1 cellular context compared by ENCODE assay signal in the genomic region with DNA sequence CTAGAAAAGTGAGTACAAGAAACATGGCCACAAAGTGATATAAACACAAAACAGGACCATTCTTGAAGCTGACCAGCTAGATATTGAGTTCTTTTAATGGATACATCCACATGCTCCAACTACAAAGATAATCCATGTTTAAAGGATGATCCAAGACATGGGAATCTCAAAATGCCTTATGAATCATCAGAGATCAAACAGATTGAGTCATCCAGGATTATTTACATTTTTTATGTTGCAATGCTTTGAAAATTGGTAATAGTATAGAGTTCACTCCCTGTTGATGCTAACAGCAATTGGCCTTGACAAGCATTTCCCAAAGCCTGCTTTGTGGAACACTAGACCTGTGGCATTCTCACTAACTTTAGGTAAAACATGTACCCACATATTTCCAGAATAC.
A peak's percentile ranks its signal among the peaks of the same experiment; 100 is the strongest.
TF ChIP-seq lines count a peak whose summit lies in the region.

No MANE protein-coding gene starts in this region.

TF ChIP-seq in HepG2, 621 proteins besides CTCF, POLR2A, EP300 and RAD21 (continued from another document and continues in another):
- TF ChIP-seq, protein P1, sequence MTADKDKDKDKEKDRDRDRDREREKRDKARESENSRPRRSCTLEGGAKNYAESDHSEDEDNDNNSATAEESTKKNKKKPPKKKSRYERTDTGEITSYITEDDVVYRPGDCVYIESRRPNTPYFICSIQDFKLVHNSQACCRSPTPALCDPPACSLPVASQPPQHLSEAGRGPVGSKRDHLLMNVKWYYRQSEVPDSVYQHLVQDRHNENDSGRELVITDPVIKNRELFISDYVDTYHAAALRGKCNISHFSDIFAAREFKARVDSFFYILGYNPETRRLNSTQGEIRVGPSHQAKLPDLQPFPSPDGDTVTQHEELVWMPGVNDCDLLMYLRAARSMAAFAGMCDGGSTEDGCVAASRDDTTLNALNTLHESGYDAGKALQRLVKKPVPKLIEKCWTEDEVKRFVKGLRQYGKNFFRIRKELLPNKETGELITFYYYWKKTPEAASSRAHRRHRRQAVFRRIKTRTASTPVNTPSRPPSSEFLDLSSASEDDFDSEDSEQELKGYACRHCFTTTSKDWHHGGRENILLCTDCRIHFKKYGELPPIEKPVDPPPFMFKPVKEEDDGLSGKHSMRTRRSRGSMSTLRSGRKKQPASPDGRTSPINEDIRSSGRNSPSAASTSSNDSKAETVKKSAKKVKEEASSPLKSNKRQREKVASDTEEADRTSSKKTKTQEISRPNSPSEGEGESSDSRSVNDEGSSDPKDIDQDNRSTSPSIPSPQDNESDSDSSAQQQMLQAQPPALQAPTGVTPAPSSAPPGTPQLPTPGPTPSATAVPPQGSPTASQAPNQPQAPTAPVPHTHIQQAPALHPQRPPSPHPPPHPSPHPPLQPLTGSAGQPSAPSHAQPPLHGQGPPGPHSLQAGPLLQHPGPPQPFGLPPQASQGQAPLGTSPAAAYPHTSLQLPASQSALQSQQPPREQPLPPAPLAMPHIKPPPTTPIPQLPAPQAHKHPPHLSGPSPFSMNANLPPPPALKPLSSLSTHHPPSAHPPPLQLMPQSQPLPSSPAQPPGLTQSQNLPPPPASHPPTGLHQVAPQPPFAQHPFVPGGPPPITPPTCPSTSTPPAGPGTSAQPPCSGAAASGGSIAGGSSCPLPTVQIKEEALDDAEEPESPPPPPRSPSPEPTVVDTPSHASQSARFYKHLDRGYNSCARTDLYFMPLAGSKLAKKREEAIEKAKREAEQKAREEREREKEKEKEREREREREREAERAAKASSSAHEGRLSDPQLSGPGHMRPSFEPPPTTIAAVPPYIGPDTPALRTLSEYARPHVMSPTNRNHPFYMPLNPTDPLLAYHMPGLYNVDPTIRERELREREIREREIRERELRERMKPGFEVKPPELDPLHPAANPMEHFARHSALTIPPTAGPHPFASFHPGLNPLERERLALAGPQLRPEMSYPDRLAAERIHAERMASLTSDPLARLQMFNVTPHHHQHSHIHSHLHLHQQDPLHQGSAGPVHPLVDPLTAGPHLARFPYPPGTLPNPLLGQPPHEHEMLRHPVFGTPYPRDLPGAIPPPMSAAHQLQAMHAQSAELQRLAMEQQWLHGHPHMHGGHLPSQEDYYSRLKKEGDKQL (CRISPR knock-in tag; IDR thresholded peaks at IDR 0.05; ENCODE audit: low read depth), result 0 out of 2 replicates have a peak, but pooled peaks have one; percentile 29
- TF ChIP-seq FOSL2 (CRISPR knock-in tag; IDR thresholded peaks at IDR 0.05) (peak; percentile 92), JUND (CRISPR knock-in tag; IDR thresholded peaks at IDR 0.05) (peak; percentile 54; the same call in 1 of the 2 replicates), PAWR (CRISPR knock-in tag; IDR thresholded peaks at IDR 0.05; ENCODE audit: borderline replicate concordance) (no peak), ZNF205 (CRISPR knock-in tag; IDR thresholded peaks at IDR 0.05) (no peak), SOX6 (IDR thresholded peaks at IDR 0.05) (no peak), SOX6 (CRISPR knock-in tag; IDR thresholded peaks at IDR 0.05) (peak; percentile 11; the same call in 1 of the 2 replicates), SMYD3 (CRISPR knock-in tag; IDR thresholded peaks at IDR 0.05) (no peak), MED1 (CRISPR knock-in tag; IDR thresholded peaks at IDR 0.05) (peak; percentile 56), ISX (CRISPR knock-in tag; conservative IDR thresholded peaks at IDR 0.05) (no peak), GATAD2A (CRISPR knock-in tag; IDR thresholded peaks at IDR 0.05) (peak; percentile 71), JUNB (CRISPR knock-in tag; IDR thresholded peaks at IDR 0.05; ENCODE audit: borderline replicate concordance) (peak; percentile 69; the same call in 1 of the 2 replicates), ZNF329 (CRISPR knock-in tag; IDR thresholded peaks at IDR 0.05; ENCODE audit: low read depth) (no peak), ZNF124 (CRISPR knock-in tag; IDR thresholded peaks at IDR 0.05) (no peak), FOXP1 (IDR thresholded peaks at IDR 0.05) (no peak), FOXP1 (CRISPR knock-in tag; IDR thresholded peaks at IDR 0.05) (0 out of 2 replicates have a peak, but pooled peaks have one; percentile 5), REXO4 (CRISPR knock-in tag; IDR thresholded peaks at IDR 0.05; ENCODE audit: borderline replicate concordance) (no peak), KDM6A (CRISPR knock-in tag; IDR thresholded peaks at IDR 0.05; ENCODE audit: low read depth) (no peak), FOXA3 (CRISPR knock-in tag; IDR thresholded peaks at IDR 0.05) (peak; percentile 87), IKZF4 (CRISPR knock-in tag; IDR thresholded peaks at IDR 0.05; ENCODE audit: borderline replicate concordance, low read depth, not compliant biosample characterization) (no peak), ZNF33B (CRISPR knock-in tag; IDR thresholded peaks at IDR 0.05) (no peak), ZNF331 (CRISPR knock-in tag; IDR thresholded peaks at IDR 0.05) (no peak), ZNF660 (CRISPR knock-in tag; IDR thresholded peaks at IDR 0.05; ENCODE audit: borderline replicate concordance, low read depth) (no peak), ZNF790 (CRISPR knock-in tag; IDR thresholded peaks at IDR 0.05; ENCODE audit: borderline replicate concordance) (no peak), CEBPG (CRISPR knock-in tag; IDR thresholded peaks at IDR 0.05) (peak; percentile 70), RXRB (CRISPR knock-in tag; IDR thresholded peaks at IDR 0.05; ENCODE audit: borderline replicate concordance) (peak; percentile 46; the same call in 1 of the 2 replicates), HNF4G (IDR thresholded peaks at IDR 0.05; ENCODE audit: borderline replicate concordance, low read depth, low read length) (no peak), HNF4G (CRISPR knock-in tag; IDR thresholded peaks at IDR 0.05; ENCODE audit: borderline replicate concordance, low read depth) (no peak), ZNF430 (CRISPR knock-in tag; IDR thresholded peaks at IDR 0.05) (no peak)
- TF ChIP-seq, protein P2, sequence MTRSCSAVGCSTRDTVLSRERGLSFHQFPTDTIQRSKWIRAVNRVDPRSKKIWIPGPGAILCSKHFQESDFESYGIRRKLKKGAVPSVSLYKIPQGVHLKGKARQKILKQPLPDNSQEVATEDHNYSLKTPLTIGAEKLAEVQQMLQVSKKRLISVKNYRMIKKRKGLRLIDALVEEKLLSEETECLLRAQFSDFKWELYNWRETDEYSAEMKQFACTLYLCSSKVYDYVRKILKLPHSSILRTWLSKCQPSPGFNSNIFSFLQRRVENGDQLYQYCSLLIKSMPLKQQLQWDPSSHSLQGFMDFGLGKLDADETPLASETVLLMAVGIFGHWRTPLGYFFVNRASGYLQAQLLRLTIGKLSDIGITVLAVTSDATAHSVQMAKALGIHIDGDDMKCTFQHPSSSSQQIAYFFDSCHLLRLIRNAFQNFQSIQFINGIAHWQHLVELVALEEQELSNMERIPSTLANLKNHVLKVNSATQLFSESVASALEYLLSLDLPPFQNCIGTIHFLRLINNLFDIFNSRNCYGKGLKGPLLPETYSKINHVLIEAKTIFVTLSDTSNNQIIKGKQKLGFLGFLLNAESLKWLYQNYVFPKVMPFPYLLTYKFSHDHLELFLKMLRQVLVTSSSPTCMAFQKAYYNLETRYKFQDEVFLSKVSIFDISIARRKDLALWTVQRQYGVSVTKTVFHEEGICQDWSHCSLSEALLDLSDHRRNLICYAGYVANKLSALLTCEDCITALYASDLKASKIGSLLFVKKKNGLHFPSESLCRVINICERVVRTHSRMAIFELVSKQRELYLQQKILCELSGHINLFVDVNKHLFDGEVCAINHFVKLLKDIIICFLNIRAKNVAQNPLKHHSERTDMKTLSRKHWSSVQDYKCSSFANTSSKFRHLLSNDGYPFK (CRISPR knock-in tag; IDR thresholded peaks at IDR 0.05; ENCODE audit: borderline replicate concordance), result no peak
- TF ChIP-seq, protein P3, sequence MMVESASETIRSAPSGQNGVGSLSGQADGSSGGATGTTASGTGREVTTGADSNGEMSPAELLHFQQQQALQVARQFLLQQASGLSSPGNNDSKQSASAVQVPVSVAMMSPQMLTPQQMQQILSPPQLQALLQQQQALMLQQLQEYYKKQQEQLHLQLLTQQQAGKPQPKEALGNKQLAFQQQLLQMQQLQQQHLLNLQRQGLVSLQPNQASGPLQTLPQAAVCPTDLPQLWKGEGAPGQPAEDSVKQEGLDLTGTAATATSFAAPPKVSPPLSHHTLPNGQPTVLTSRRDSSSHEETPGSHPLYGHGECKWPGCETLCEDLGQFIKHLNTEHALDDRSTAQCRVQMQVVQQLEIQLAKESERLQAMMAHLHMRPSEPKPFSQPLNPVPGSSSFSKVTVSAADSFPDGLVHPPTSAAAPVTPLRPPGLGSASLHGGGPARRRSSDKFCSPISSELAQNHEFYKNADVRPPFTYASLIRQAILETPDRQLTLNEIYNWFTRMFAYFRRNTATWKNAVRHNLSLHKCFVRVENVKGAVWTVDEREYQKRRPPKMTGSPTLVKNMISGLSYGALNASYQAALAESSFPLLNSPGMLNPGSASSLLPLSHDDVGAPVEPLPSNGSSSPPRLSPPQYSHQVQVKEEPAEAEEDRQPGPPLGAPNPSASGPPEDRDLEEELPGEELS (CRISPR knock-in tag; IDR thresholded peaks at IDR 0.05), result 0 out of 2 replicates have a peak, but pooled peaks have one; percentile 12
- TF ChIP-seq, protein P4, sequence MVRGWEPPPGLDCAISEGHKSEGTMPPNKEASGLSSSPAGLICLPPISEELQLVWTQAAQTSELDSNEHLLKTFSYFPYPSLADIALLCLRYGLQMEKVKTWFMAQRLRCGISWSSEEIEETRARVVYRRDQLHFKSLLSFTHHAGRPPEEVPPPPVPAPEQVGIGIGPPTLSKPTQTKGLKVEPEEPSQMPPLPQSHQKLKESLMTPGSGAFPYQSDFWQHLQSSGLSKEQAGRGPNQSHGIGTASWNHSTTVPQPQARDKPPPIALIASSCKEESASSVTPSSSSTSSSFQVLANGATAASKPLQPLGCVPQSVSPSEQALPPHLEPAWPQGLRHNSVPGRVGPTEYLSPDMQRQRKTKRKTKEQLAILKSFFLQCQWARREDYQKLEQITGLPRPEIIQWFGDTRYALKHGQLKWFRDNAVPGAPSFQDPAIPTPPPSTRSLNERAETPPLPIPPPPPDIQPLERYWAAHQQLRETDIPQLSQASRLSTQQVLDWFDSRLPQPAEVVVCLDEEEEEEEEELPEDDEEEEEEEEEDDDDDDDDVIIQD (CRISPR knock-in tag; IDR thresholded peaks at IDR 0.05; ENCODE audit: low read depth), result no peak
- TF ChIP-seq, protein P5, sequence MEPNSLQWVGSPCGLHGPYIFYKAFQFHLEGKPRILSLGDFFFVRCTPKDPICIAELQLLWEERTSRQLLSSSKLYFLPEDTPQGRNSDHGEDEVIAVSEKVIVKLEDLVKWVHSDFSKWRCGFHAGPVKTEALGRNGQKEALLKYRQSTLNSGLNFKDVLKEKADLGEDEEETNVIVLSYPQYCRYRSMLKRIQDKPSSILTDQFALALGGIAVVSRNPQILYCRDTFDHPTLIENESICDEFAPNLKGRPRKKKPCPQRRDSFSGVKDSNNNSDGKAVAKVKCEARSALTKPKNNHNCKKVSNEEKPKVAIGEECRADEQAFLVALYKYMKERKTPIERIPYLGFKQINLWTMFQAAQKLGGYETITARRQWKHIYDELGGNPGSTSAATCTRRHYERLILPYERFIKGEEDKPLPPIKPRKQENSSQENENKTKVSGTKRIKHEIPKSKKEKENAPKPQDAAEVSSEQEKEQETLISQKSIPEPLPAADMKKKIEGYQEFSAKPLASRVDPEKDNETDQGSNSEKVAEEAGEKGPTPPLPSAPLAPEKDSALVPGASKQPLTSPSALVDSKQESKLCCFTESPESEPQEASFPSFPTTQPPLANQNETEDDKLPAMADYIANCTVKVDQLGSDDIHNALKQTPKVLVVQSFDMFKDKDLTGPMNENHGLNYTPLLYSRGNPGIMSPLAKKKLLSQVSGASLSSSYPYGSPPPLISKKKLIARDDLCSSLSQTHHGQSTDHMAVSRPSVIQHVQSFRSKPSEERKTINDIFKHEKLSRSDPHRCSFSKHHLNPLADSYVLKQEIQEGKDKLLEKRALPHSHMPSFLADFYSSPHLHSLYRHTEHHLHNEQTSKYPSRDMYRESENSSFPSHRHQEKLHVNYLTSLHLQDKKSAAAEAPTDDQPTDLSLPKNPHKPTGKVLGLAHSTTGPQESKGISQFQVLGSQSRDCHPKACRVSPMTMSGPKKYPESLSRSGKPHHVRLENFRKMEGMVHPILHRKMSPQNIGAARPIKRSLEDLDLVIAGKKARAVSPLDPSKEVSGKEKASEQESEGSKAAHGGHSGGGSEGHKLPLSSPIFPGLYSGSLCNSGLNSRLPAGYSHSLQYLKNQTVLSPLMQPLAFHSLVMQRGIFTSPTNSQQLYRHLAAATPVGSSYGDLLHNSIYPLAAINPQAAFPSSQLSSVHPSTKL (CRISPR knock-in tag; IDR thresholded peaks at IDR 0.05), result peak; percentile 82
- TF ChIP-seq, protein P6, sequence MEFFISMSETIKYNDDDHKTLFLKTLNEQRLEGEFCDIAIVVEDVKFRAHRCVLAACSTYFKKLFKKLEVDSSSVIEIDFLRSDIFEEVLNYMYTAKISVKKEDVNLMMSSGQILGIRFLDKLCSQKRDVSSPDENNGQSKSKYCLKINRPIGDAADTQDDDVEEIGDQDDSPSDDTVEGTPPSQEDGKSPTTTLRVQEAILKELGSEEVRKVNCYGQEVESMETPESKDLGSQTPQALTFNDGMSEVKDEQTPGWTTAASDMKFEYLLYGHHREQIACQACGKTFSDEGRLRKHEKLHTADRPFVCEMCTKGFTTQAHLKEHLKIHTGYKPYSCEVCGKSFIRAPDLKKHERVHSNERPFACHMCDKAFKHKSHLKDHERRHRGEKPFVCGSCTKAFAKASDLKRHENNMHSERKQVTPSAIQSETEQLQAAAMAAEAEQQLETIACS (CRISPR knock-in tag; IDR thresholded peaks at IDR 0.05), result no peak
- TF ChIP-seq, protein P7, sequence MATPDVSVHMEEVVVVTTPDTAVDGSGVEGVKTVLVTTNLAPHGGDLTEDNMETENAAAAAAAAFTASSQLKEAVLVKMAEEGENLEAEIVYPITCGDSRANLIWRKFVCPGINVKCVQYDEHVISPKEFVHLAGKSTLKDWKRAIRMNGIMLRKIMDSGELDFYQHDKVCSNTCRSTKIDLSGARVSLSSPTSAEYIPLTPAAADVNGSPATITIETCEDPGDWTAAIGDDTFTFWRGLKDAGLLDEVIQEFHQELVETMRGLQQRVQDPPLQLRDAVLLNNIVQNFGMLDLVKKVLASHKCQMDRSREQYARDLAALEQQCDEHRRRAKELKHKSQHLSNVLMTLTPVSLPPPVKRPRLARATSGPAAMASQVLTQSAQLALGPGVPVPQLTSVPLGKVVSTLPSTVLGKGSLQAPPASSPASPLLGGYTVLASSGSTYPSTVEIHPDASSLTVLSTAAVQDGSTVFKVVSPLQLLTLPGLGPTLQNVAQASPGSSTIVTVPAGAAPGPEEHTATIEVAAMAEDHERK (CRISPR knock-in tag; IDR thresholded peaks at IDR 0.05; ENCODE audit: low read depth), result no peak
- TF ChIP-seq, protein P8, sequence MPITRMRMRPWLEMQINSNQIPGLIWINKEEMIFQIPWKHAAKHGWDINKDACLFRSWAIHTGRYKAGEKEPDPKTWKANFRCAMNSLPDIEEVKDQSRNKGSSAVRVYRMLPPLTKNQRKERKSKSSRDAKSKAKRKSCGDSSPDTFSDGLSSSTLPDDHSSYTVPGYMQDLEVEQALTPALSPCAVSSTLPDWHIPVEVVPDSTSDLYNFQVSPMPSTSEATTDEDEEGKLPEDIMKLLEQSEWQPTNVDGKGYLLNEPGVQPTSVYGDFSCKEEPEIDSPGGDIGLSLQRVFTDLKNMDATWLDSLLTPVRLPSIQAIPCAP (CRISPR knock-in tag; IDR thresholded peaks at IDR 0.05; ENCODE audit: low read depth), result no peak
- TF ChIP-seq, protein P9, sequence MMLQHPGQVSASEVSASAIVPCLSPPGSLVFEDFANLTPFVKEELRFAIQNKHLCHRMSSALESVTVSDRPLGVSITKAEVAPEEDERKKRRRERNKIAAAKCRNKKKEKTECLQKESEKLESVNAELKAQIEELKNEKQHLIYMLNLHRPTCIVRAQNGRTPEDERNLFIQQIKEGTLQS (CRISPR knock-in tag; IDR thresholded peaks at IDR 0.05), result peak; percentile 59; the same call in 1 of the 2 replicates
